Comparison of ENCODE assay signal across 1 cellular context in the genomic region with DNA sequence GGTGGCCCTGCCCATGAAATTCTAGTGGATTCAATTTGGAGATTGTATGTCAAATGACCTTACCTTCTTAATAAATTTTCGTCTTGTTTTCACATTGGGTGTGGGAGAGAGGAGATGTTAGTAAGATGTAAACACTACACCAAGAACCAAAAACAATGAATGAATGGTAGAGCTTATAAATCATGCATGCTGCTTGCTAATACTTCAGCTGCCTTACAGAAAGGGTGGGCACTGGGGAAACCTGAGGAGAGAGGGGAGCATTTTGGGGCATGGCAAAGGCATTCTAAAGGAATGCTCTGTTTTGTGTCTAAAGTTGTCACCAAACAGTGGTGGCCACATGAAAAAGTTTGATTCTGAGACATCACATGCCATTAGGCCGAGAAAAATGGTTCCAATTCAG.
TF ChIP-seq lines count a peak whose summit lies in the region.

No MANE protein-coding gene starts in this region.

TF ChIP-seq in WTC11, 78 proteins besides CTCF, POLR2A, EP300 and RAD21 (continued from another document):
- TF ChIP-seq, protein P1, sequence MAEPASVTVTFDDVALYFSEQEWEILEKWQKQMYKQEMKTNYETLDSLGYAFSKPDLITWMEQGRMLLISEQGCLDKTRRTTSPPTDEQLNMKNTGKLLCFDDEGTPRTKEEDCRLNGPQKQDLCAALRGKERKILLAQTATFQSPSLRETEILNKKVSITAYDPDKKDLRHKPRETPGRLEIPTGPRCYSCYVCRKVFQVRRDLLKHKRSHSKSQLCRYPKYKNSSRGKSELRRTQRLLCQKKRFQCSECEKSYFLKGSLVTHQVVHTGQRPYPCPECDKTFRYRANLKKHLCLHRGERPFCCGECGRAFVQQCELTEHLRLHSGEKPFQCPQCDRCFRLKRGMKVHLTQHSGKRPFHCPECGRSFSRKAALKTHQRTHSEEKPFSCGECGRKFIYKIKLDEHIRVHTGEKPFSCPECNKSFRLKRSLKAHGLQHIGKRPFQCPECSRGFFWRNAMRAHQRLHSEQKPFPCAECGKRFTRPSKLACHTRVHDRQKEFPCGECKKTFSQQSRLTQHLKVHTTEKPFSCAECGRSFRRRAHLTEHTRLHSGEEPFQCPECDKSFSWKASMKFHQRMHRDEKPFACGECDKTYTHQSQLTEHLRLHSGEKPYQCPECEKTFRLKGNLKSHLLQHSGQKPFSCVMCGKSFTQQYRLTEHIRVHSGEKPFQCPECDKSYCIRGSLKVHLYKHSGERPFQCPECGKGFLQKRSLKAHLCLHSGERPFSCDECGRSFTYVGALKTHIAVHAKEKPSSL (CRISPR knock-in tag; conservative IDR thresholded peaks at IDR 0.05), result no peak
